Comparison of ENCODE assay signal across 20 cellular contexts in the genomic region with DNA sequence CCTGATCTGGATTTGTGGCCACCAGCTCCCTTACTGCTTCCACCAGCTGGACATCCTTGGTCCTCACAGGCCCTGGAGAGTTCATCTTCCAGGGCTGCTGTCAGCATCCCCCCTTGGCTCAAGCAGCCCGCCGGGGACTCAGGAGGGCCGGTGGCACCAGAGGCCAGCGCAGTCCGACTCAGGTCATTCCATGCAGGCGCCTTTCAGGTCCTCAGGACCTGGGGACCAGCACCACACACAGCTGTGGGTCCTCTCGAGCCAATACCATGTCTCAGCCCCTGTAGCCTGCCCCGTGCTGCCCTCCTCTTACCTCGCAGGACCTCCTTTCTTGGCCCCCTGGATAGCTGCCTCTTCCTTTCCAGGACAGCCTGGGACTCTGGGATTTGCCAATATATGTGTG.
"Had no signal": no experiment of that assay in that cellular context is flagged by ENCODE, and none has a peak within 500 bp of the region (broad histone marks: within the 10 kb centered on the region; RNA-seq: fewer than 3 reads in every experiment).

No MANE protein-coding gene starts in this region.

- H3K4me2 ChIP-seq: KMS-11, SK-N-SH had no signal

- H3K4me3 Mint-ChIP-seq: IgD-negative memory B cell had no signal

- H3K4me3 ChIP-seq: K562 had no signal

- H3K9ac ChIP-seq: KMS-11, SK-N-SH had no signal

- H3K27ac Mint-ChIP-seq: IgD-negative memory B cell had no signal

- ATAC-seq: K562 had no signal

- H3K36me3 Mint-ChIP-seq: IgD-negative memory B cell had no signal

- H3K9me3 ChIP-seq: SK-N-SH had no signal

- DNase-seq: Kasumi-1, MM.1S, NCI-H1092 treated with DMSO at 0.1 percent for 48 hours, NCI-H1436, NCI-H187, NCI-H2029, NCI-H2081 treated with DMSO at 0.1 percent for 48 hours, NCI-H2171, NCI-H345, NCI-H446 treated with DMSO at 0.1 percent for 48 hours, NCI-H524, NCI-H526 treated with DMSO at 0.1 percent for 48 hours, NCI-H748 treated with DMSO at 0.1 percent for 48 hours, RPMI8226, SHP77, SK-N-SH had no signal

- H3K27ac ChIP-seq: HL-60, KMS-11 had no signal
